In the genomic region with DNA sequence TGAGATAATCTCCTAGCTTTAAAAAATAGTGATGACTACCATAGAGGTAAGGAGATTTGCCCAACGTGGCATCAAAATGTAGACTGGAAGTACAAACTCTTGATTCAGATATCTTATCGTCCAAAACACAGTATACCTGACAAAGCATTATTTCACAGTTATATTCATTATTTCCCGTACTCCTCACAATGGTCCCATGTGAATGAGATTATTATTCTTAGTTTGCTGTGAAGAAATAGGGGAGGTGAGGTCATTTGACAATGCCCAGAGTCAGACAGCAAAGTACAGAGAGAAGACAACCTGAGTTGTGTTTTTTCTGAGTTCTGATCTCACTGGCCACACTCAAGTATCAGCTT, we compare ENCODE assay signal across 8 cellular contexts. TPM values are rescaled to one million over a fixed set of nuclear protein-coding genes. Genes with fewer than 3 reads are reported as not detected.
DNase-seq lines count a peak whose midpoint lies in the region; FAIRE-seq and TF ChIP-seq lines count a peak whose summit lies in the region.

No MANE protein-coding gene starts in this region.

- peak overlapping the region; percentile 93 for H3K27ac Mint-ChIP-seq in activated naive CD4-positive, alpha-beta T cell treated with anti-CD3 and anti-CD28 coated beads for 36 hours
- H3K27ac Mint-ChIP-seq in activated CD4-positive, alpha-beta memory T cell treated with anti-CD3 and anti-CD28 coated beads, Interleukin-2, amount 10 ng/mL, durations not matched to agents 7 days and 5 days, result peak overlapping the region; percentile 92

- H3K9me3 ChIP-seq in kidney (ENCODE audit: control insufficient read depth in 1 of 2, low read length in 2 of 2) (no peaks in the 10 kb centered on the region), tibial nerve (no peaks in the 10 kb centered on the region)

- POLR2A ChIA-PET in activated CD4-positive, alpha-beta memory T cell treated with anti-CD3 and anti-CD28 coated beads, Interleukin-2, amount 10 ng/mL, durations not matched to agents 7 days and 5 days (lab: Charles Lee), result interaction anchor here (0.8 to 5.3 kb wide), 14 partner anchors 11 to 1706 kb away, joined by 3 to 31 read pairs (median 6); no protein-coding TSS in a partner anchor

- CTCF ChIA-PET in activated naive CD4-positive, alpha-beta T cell treated with anti-CD3 and anti-CD28 coated beads for 36 hours (lab: Charles Lee), result interaction anchor here (0.6 to 3.5 kb wide), 15 partner anchors 11 to 640 kb away, joined by 3 to 47 read pairs (median 5); no protein-coding TSS in a partner anchor
- CTCF ChIA-PET in activated CD4-positive, alpha-beta memory T cell treated with anti-CD3 and anti-CD28 coated beads, Interleukin-2, amount 10 ng/mL, durations not matched to agents 7 days and 5 days (lab: Charles Lee), result interaction anchor here (0.8 to 3.1 kb wide), 13 partner anchors 11 to 530 kb away, joined by 3 to 27 read pairs (median 4); no protein-coding TSS in a partner anchor

- TF ChIP-seq CTCF in kidney (IDR thresholded peaks at IDR 0.05; ENCODE audit: borderline replicate concordance, extremely low read depth, insufficient read depth), result no peak
- no peak for TF ChIP-seq CTCF in tibial nerve (IDR thresholded peaks at IDR 0.05)

- intact Hi-C loops in activated naive CD4-positive, alpha-beta T cell treated with anti-CD3 and anti-CD28 coated beads for 36 hours (cut with micrococcal nuclease), result loop anchor here (2.0 to 10.0 kb wide), 5 partner anchors 447 to 1705 kb away; no protein-coding TSS in a partner anchor
- intact Hi-C loops in kidney (cut with DNase I), result no loop called here
- intact Hi-C loops in posterior vena cava (cut with DNase I), result no loop called here

- H3K27me3 ChIP-seq in tibial nerve, result no peaks in the 10 kb centered on the region

- H3K27ac ChIP-seq in kidney (ENCODE audit: low read depth in 2 of 2, low read length in 2 of 2), result peak overlapping the region in 1 of 2 donors; percentile 94
- H3K27ac ChIP-seq in tibial nerve, result peak overlapping the region; percentile 70 to 94 (median 82)

- H3K36me3 ChIP-seq in kidney (ENCODE audit: control insufficient read depth in 1 of 2, insufficient read depth in 2 of 2, low read length in 2 of 2), result peaks cover 1 to 2% of the 10 kb centered on the region in 2 donors
- H3K36me3 ChIP-seq in tibial nerve, result peaks cover 0 to 5% (median 0%) of the 10 kb centered on the region in 3 donors

- FAIRE-seq in kidney (lab: Jason Lieb, UNC), result no peak

- DNase-seq in activated naive CD4-positive, alpha-beta T cell treated with anti-CD3 and anti-CD28 coated beads for 36 hours, result no peak
- DNase-seq in activated naive CD4-positive, alpha-beta T cell (lab: John Stamatoyannopoulos, UW), result no peak
- DNase-seq in activated CD4-positive, alpha-beta memory T cell treated with anti-CD3 and anti-CD28 coated beads, Interleukin-2, amount 10 ng/mL, durations not matched to agents 7 days and 5 days, result no peak
- no peak for DNase-seq in kidney
- DNase-seq in tibial nerve (ENCODE audit: low spot score in 2 of 2), result no peak
- no peak for DNase-seq in cortex of kidney (lab: John Stamatoyannopoulos, UW)
- no peak for DNase-seq in putamen (ENCODE audit: low spot score)
- DNase-seq in posterior vena cava (ENCODE audit: low spot score), result no peak

- no peak for TF ChIP-seq EP300 in tibial nerve (IDR thresholded peaks at IDR 0.05)

- peak overlapping the region; percentile 94 to 99 for H3K4me3 ChIP-seq in kidney (ENCODE audit: low read length in 2 of 2)
- peak overlapping the region; percentile 71 to 81 (median 78) for H3K4me3 ChIP-seq in tibial nerve

- H3K27me3 Mint-ChIP-seq in activated naive CD4-positive, alpha-beta T cell treated with anti-CD3 and anti-CD28 coated beads for 36 hours (ENCODE audit: low read depth), result no peaks in the 10 kb centered on the region
- H3K27me3 Mint-ChIP-seq in activated CD4-positive, alpha-beta memory T cell treated with anti-CD3 and anti-CD28 coated beads, Interleukin-2, amount 10 ng/mL, durations not matched to agents 7 days and 5 days, result peaks cover 1% of the 10 kb centered on the region

- 19 to 21% methylated on average over 3 of the region's 3 CpGs for WGBS in tibial nerve, 2 donors

- no peaks in the 10 kb centered on the region for H3K9me3 Mint-ChIP-seq in activated naive CD4-positive, alpha-beta T cell treated with anti-CD3 and anti-CD28 coated beads for 36 hours
- no peaks in the 10 kb centered on the region for H3K9me3 Mint-ChIP-seq in activated CD4-positive, alpha-beta memory T cell treated with anti-CD3 and anti-CD28 coated beads, Interleukin-2, amount 10 ng/mL, durations not matched to agents 7 days and 5 days

- peak overlapping the region; percentile 20 to 68 for H3K9ac ChIP-seq in kidney (ENCODE audit: low read length in 2 of 2)

- peaks cover 16% of the 10 kb centered on the region for H3K36me3 Mint-ChIP-seq in activated naive CD4-positive, alpha-beta T cell treated with anti-CD3 and anti-CD28 coated beads for 36 hours (ENCODE audit: low read depth)
- peaks cover 16% of the 10 kb centered on the region for H3K36me3 Mint-ChIP-seq in activated CD4-positive, alpha-beta memory T cell treated with anti-CD3 and anti-CD28 coated beads, Interleukin-2, amount 10 ng/mL, durations not matched to agents 7 days and 5 days (ENCODE audit: low read depth)

- no peaks in the 10 kb centered on the region for H3K4me1 ChIP-seq in kidney (ENCODE audit: control insufficient read depth in 1 of 2, insufficient read depth in 1 of 2, low read depth in 1 of 2, low read length in 2 of 2)
- H3K4me1 ChIP-seq in tibial nerve, result peaks cover 0 to 19% (median 8%) of the 10 kb centered on the region in 4 donors

- no peak for TF ChIP-seq POLR2A in tibial nerve (IDR thresholded peaks at IDR 0.05)

- peaks cover 28% of the 10 kb centered on the region for H3K4me1 Mint-ChIP-seq in activated naive CD4-positive, alpha-beta T cell treated with anti-CD3 and anti-CD28 coated beads for 36 hours (ENCODE audit: low read depth)
- H3K4me1 Mint-ChIP-seq in activated CD4-positive, alpha-beta memory T cell treated with anti-CD3 and anti-CD28 coated beads, Interleukin-2, amount 10 ng/mL, durations not matched to agents 7 days and 5 days, result peaks cover 42% of the 10 kb centered on the region

- H3K4me3 Mint-ChIP-seq in activated naive CD4-positive, alpha-beta T cell treated with anti-CD3 and anti-CD28 coated beads for 36 hours, result peak overlapping the region; percentile 97
- H3K4me3 Mint-ChIP-seq in activated CD4-positive, alpha-beta memory T cell treated with anti-CD3 and anti-CD28 coated beads, Interleukin-2, amount 10 ng/mL, durations not matched to agents 7 days and 5 days, result peak overlapping the region; percentile 85

RNA-seq across cellular contexts. Expression of gene TFB1M, which starts 1.2 kb away (rescaled TPM):
- total RNA-seq in activated naive CD4-positive, alpha-beta T cell treated with anti-CD3 and anti-CD28 coated beads for 36 hours, result 10 to 100 TPM; 38.7 to 45.3 TPM
- 10 to 100 TPM; 24.6 to 28.1 TPM for total RNA-seq in activated CD4-positive, alpha-beta memory T cell treated with anti-CD3 and anti-CD28 coated beads, Interleukin-2, amount 10 ng/mL, durations not matched to agents 7 days and 5 days
- total RNA-seq in kidney (28.1 TPM), tibial nerve (10 to 100 TPM; 21.4 to 52.7 (median 22.1) TPM), posterior vena cava (10 to 100 TPM; 18.6 to 19.2 TPM)
- polyA plus RNA-seq in kidney (ENCODE audit: insufficient read depth, low read depth, low replicate concordance), result 16.3 TPM

RNA-seq across cellular contexts. Expression of gene CLDN20, which starts 51.7 kb away (rescaled TPM):
- not detected for total RNA-seq in activated naive CD4-positive, alpha-beta T cell treated with anti-CD3 and anti-CD28 coated beads for 36 hours
- not detected for total RNA-seq in activated CD4-positive, alpha-beta memory T cell treated with anti-CD3 and anti-CD28 coated beads, Interleukin-2, amount 10 ng/mL, durations not matched to agents 7 days and 5 days
- total RNA-seq in kidney (not detected), tibial nerve (1 to 10 TPM; 1.5 to 4.4 (median 3.3) TPM), posterior vena cava (not detected)
- polyA plus RNA-seq in kidney (ENCODE audit: insufficient read depth, low read depth, low replicate concordance), result 0.77 TPM
